ENCODE assay signal across 16 cellular contexts in genomic region chr2:20702563-20702962, GRCh38. TPM values are rescaled to one million over a fixed set of nuclear protein-coding genes. Genes with fewer than 3 reads are reported as not detected.
DNase-seq lines count a peak whose midpoint lies in the region; ATAC-seq and TF ChIP-seq lines count a peak whose summit lies in the region.
"Had no signal": no experiment of that assay in that cellular context is flagged by ENCODE, and none has a peak within 500 bp of the region (broad histone marks: within the 10 kb centered on the region; RNA-seq: fewer than 3 reads in every experiment).

No MANE protein-coding gene starts in this region.

- H3K79me2 ChIP-seq in fibroblast of lung (ENCODE audit: control insufficient read depth, insufficient read depth, low read length): no peaks in the 10 kb centered on the region

- no peaks in the 10 kb centered on the region for H3K27me3 ChIP-seq in adipocyte (replicated peaks; ENCODE audit: control insufficient read depth, insufficient read depth, low read length)
- no peaks in the 10 kb centered on the region for H3K27me3 ChIP-seq in fibroblast of lung (ENCODE audit: control insufficient read depth, insufficient read depth, low read length)
- no peaks in the 10 kb centered on the region for H3K27me3 ChIP-seq in breast epithelium
- H3K27me3 ChIP-seq: SJCRH30 had no signal

- no peaks in the 10 kb centered on the region for H3K36me3 Mint-ChIP-seq in nephron progenitor cell (ENCODE audit: low read depth)

- H3K9ac ChIP-seq in adipocyte (ENCODE audit: low read length) (no peak overlapping the region), fibroblast of lung (ENCODE audit: insufficient read depth, low read length) (no peak overlapping the region)

- intact Hi-C loops in breast epithelium (cut with DNase I; ENCODE audit: low total_unique reads) (no loop called here), sciatic nerve (cut with DNase I) (no loop called here)

- no peaks in the 10 kb centered on the region for H4K20me1 ChIP-seq in fibroblast of lung (ENCODE audit: control insufficient read depth, extremely low read depth, insufficient read depth, low read length)

- no peak overlapping the region for H3K27ac ChIP-seq in fibroblast of lung (ENCODE audit: insufficient read depth, low read length)
- H3K27ac ChIP-seq in breast epithelium: no peak overlapping the region
- H3K27ac ChIP-seq: RWPE1, SJCRH30 had no signal

- peak overlapping the region; percentile 9 for H3K27ac Mint-ChIP-seq in nephron progenitor cell

- no peaks in the 10 kb centered on the region for H3K9me3 Mint-ChIP-seq in nephron progenitor cell

- in situ Hi-C loops in GM13977 (cut with MboI; ENCODE audit: low pct_unique_long_range_greater_than_20kb, low sequenced_read_pairs, unreplicated experiment): no loop called here

- TF ChIP-seq POLR2A in breast epithelium (IDR thresholded peaks at IDR 0.05): no peak

- ATAC-seq in sciatic nerve: no peak

- no peak overlapping the region for H2AFZ ChIP-seq in fibroblast of lung (ENCODE audit: low read length)

- no peak for TF ChIP-seq CTCF in fibroblast of lung (conservative IDR thresholded peaks at IDR 0.05 in 1 of 2, IDR thresholded peaks at IDR 0.05 in 1 of 2; ENCODE audit: low read depth in 1 of 2, low read length in 2 of 2)
- no peak for TF ChIP-seq CTCF in nephron progenitor cell (IDR thresholded peaks at IDR 0.05)
- no peak for TF ChIP-seq CTCF in breast epithelium (IDR thresholded peaks at IDR 0.05)
- TF ChIP-seq CTCF in GM13977 (IDR thresholded peaks at IDR 0.05; ENCODE audit: extremely low read depth, insufficient read depth, missing control alignments): no peak

- peak overlapping the region; percentile 36 for H3K4me2 ChIP-seq in fibroblast of lung (ENCODE audit: extremely low read depth, insufficient read depth, low read length)

- H3K4me3 Mint-ChIP-seq in nephron progenitor cell: no peak overlapping the region

- no peaks in the 10 kb centered on the region for H3K4me1 Mint-ChIP-seq in nephron progenitor cell

- H3K27me3 Mint-ChIP-seq in nephron progenitor cell (ENCODE audit: low read depth, poor library complexity): no peaks in the 10 kb centered on the region

- DNase-seq in EL (peak; percentile 56), adipocyte (ENCODE audit: low read depth) (peak; percentile 36), fibroblast of lung (ENCODE audit: low read depth in 2 of 2) (peak; percentile 47 to 69), nephron progenitor cell (no peak), breast epithelium (ENCODE audit: low spot score in 2 of 2) (no peak), GM13977 (ENCODE audit: low spot score) (no peak), sciatic nerve (ENCODE audit: low spot score) (no peak), SHP77 treated with DMSO at 0.1 percent for 48 hours (lab: John Stamatoyannopoulos, UW) (no peak)
- DNase-seq: C1 segment of cervical spinal cord, DMS 273 treated with DMSO at 0.1 percent for 48 hours, NCI-H1105 treated with DMSO at 0.1 percent for 48 hours, NCI-H187 treated with DMSO at 0.1 percent for 48 hours, NCI-H446 treated with DMSO at 0.1 percent for 48 hours, SJCRH30 had no signal

- H3K9me3 ChIP-seq in adipocyte (ENCODE audit: control insufficient read depth, low read length) (no peaks in the 10 kb centered on the region), fibroblast of lung (ENCODE audit: control insufficient read depth, insufficient read depth, low read depth, low read length) (no peaks in the 10 kb centered on the region), breast epithelium (no peaks in the 10 kb centered on the region)
- H3K9me3 ChIP-seq: SJCRH30 had no signal

- H3K36me3 ChIP-seq in adipocyte (ENCODE audit: control insufficient read depth, insufficient read depth, low read length, severe bottlenecking) (no peaks in the 10 kb centered on the region), fibroblast of lung (ENCODE audit: control insufficient read depth, insufficient read depth, low read length) (no peaks in the 10 kb centered on the region), breast epithelium (no peaks in the 10 kb centered on the region)
- H3K36me3 ChIP-seq: SJCRH30 had no signal

- peaks cover 2% of the 10 kb centered on the region for H3K4me1 ChIP-seq in adipocyte (ENCODE audit: control insufficient read depth, insufficient read depth, low read length)
- H3K4me1 ChIP-seq in fibroblast of lung (ENCODE audit: control insufficient read depth, extremely low read depth, insufficient read depth, low read length): peaks cover 3% of the 10 kb centered on the region
- H3K4me1 ChIP-seq in breast epithelium: no peaks in the 10 kb centered on the region
- H3K4me1 ChIP-seq: SJCRH30 had no signal

- H3K4me3 ChIP-seq in adipocyte (ENCODE audit: low read length) (no peak overlapping the region), fibroblast of lung (replicated peaks in 1 of 4; ENCODE audit: control extremely low read depth in 1 of 4, insufficient read depth in 1 of 4, low read depth in 3 of 4, low read length in 4 of 4) (no peak overlapping the region), breast epithelium (no peak overlapping the region)
- H3K4me3 ChIP-seq: SJCRH30 had no signal

RNA-seq across cellular contexts. Expression of gene GDF7, which starts 35.6 kb away (rescaled TPM):
- under 0.01 and 0.33 TPM in 2 replicates for total RNA-seq in fibroblast of lung
- polyA plus RNA-seq in fibroblast of lung: 0.02 TPM in 1 of 2 replicates, not detected in the other
- polyA plus RNA-seq in fibroblast of lung (2012): 0.02 and 0.05 TPM in 2 replicates
- polyA minus RNA-seq in fibroblast of lung (ENCODE audit: low replicate concordance): 0.04 TPM in 2 replicates
- total RNA-seq in breast epithelium: under 1 TPM; under 0.01 to 0.15 (median under 0.01) TPM
- 7.6 TPM for total RNA-seq in sciatic nerve
- total RNA-seq: LHCN-M2 had no signal

RNA-seq across cellular contexts. Expression of gene HS1BP3, which starts 51.7 kb away (rescaled TPM):
- total RNA-seq in fibroblast of lung: 32.4 and 38.1 TPM in 2 replicates
- 17.8 and 21.6 TPM in 2 replicates for polyA plus RNA-seq in fibroblast of lung
- 23.7 and 27.9 TPM in 2 replicates for polyA plus RNA-seq in fibroblast of lung (2012)
- polyA minus RNA-seq in fibroblast of lung (ENCODE audit: low replicate concordance): 29.4 and 34.9 TPM in 2 replicates
- total RNA-seq in breast epithelium: 10 to 100 TPM; 19.0 to 31.8 (median 25.9) TPM
- 23.2 TPM for total RNA-seq in sciatic nerve

Comparison
In these comparisons a context has a peak if more than half of its experiments do, and no peak if none do; other contexts are left out.
1. DNase-seq: peak in EL (single experiment), adipocyte (single experiment) and fibroblast of lung (2 of 2); none in nephron progenitor cell (single experiment), breast epithelium (0 of 2), GM13977 (single experiment), sciatic nerve (single experiment) and SHP77 treated with DMSO at 0.1 percent for 48 hours (single experiment).